In genomic region chr6:6923605-6924004, GRCh38 we compare ENCODE assay signal across 29 cellular contexts.
"Had no signal": no experiment of that assay in that cellular context is flagged by ENCODE, and none has a peak within 500 bp of the region (broad histone marks: within the 10 kb centered on the region; RNA-seq: fewer than 3 reads in every experiment).

No MANE protein-coding gene starts in this region.

- H3K36me3 ChIP-seq: left lung, lower lobe of right lung, neural progenitor cell, neutrophil, tibial nerve, uterus had no signal

- H3K4me3 Mint-ChIP-seq: naive B cell; natural killer cell; nephron progenitor cell; neural progenitor cell; stimulated activated memory B cell treated with anti-CD40 and anti-IgM and Interleukin-4, amounts not matched to agents 10 μg/mL and 1 μg/mL and 100 μg/mL, for 72 hours; stimulated activated naive CD8-positive, alpha-beta T cell treated with anti-CD3 and anti-CD28 coated beads, Interleukin-15, amount 100 ng/mL, for 72 hours; type B pancreatic cell had no signal

- H3K27ac Mint-ChIP-seq: naive B cell; natural killer cell; nephron progenitor cell; neural progenitor cell; stimulated activated memory B cell treated with anti-CD40 and anti-IgM and Interleukin-4, amounts not matched to agents 10 μg/mL and 1 μg/mL and 100 μg/mL, for 72 hours; stimulated activated naive CD8-positive, alpha-beta T cell treated with anti-CD3 and anti-CD28 coated beads, Interleukin-15, amount 100 ng/mL, for 72 hours; type B pancreatic cell had no signal

- H3K9me3 ChIP-seq: left lung, lower lobe of right lung, neutrophil, tibial nerve, uterus had no signal

- H3K4me3 ChIP-seq: left lung, lower lobe of right lung, neural progenitor cell, smooth muscle cell, tibial nerve, uterus had no signal

- H3K9me3 Mint-ChIP-seq: natural killer cell; stimulated activated memory B cell treated with anti-CD40 and anti-IgM and Interleukin-4, amounts not matched to agents 10 μg/mL and 1 μg/mL and 100 μg/mL, for 72 hours; type B pancreatic cell had no signal

- H3K4me1 Mint-ChIP-seq: naive B cell, natural killer cell had no signal

- H3K27me3 ChIP-seq: left lung, neural progenitor cell, neutrophil, tibial nerve, uterus had no signal

- DNase-seq: hippocampal formation; kidney glomerular epithelial cell; left colon; left lung; lower lobe of right lung; mammary epithelial cell; mesenchymal stem cell; naive B cell; natural killer cell; nephron progenitor cell; occipital lobe; retina; right cardiac atrium; stimulated activated CD4-positive, alpha-beta T cell treated with anti-CD3 and anti-CD28 coated beads, Interleukin-1b, Interleukin-23, amount 100 ng/mL, for 48 hours; stimulated activated CD4-positive, alpha-beta T cell treated with anti-CD3 and anti-CD28 coated beads, Interleukin-2, amount 100 ng/mL, for 48 hours; stimulated activated CD4-positive, alpha-beta T cell treated with anti-CD3 and anti-CD28 coated beads, Interleukin-4, amount 100 ng/mL, for 4 hours; stimulated activated CD8-positive, alpha-beta memory T cell treated with anti-CD3 and anti-CD28 coated beads, Interleukin-4, amount 100 ng/mL, for 48 hours; stimulated activated naive CD4-positive, alpha-beta T cell treated with Interleukin-2 at 50 U/mL for 16 hours; stimulated activated naive CD8-positive, alpha-beta T cell treated with anti-CD3 and anti-CD28 coated beads, Interleukin-15, amount 100 ng/mL, for 72 hours; substantia nigra; uterus had no signal

- ATAC-seq: left colon; left lung; lower lobe of right lung; natural killer cell; right cardiac atrium; sciatic nerve; stimulated activated memory B cell treated with anti-CD40 and anti-IgM and Interleukin-4, amounts not matched to agents 10 μg/mL and 1 μg/mL and 100 μg/mL, for 72 hours; stimulated activated naive CD8-positive, alpha-beta T cell treated with anti-CD3 and anti-CD28 coated beads, Interleukin-15, amount 100 ng/mL, for 72 hours had no signal

- H3K36me3 Mint-ChIP-seq: naive B cell; natural killer cell; neural progenitor cell; stimulated activated memory B cell treated with anti-CD40 and anti-IgM and Interleukin-4, amounts not matched to agents 10 μg/mL and 1 μg/mL and 100 μg/mL, for 72 hours; type B pancreatic cell had no signal

- H3K4me1 ChIP-seq: lower lobe of right lung, parathyroid adenoma, uterus had no signal

- H3K27ac ChIP-seq: left lung, lower lobe of right lung, neural progenitor cell, neutrophil, parathyroid adenoma, tibial nerve, uterus had no signal
